In genomic region chr1:111446967-111447892, GRCh38 we compare ENCODE assay signal across 11 cellular contexts. TPM values are rescaled to one million over a fixed set of nuclear protein-coding genes. Genes with fewer than 3 reads are reported as not detected.
DNase-seq lines count a peak whose midpoint lies in the region; TF ChIP-seq lines count a peak whose summit lies in the region.
"Had no signal": no experiment of that assay in that cellular context is flagged by ENCODE, and none has a peak within 500 bp of the region (broad histone marks: within the 10 kb centered on the region; RNA-seq: fewer than 3 reads in every experiment).

No MANE protein-coding gene starts in this region.

- H3K4me3 ChIP-seq in BE2C (ENCODE audit: low read depth, low read length) (peak overlapping the region; percentile 98), mesendoderm (ENCODE audit: low read length) (no peak overlapping the region)

- H3K79me2 ChIP-seq in mesendoderm (ENCODE audit: control insufficient read depth, insufficient read depth, low read length) = peaks cover 49% of the 10 kb centered on the region

- no peak overlapping the region for H2BK120ac ChIP-seq in mesendoderm (ENCODE audit: low read depth, low read length)

- H3K27me3 Mint-ChIP-seq in IgD-negative memory B cell = no peaks in the 10 kb centered on the region
- no peaks in the 10 kb centered on the region for H3K27me3 Mint-ChIP-seq in chondrocyte (ENCODE audit: low read depth)

- H4K5ac ChIP-seq in mesendoderm (ENCODE audit: low read length) = no peak overlapping the region

- H3K18ac ChIP-seq in mesendoderm (ENCODE audit: low read length) = no peak overlapping the region

- peaks cover 24% of the 10 kb centered on the region for H3K79me1 ChIP-seq in mesendoderm (ENCODE audit: low read length)

- peak overlapping the region; percentile 99 to 100 (median 100) for H3K4me3 Mint-ChIP-seq in IgD-negative memory B cell
- peak overlapping the region; percentile 100 for H3K4me3 Mint-ChIP-seq in chondrocyte (ENCODE audit: unreplicated experiment)

- peak overlapping the region; percentile 37 for H3K4me2 ChIP-seq in mesendoderm (ENCODE audit: low read length)

- no peak overlapping the region for H2AK5ac ChIP-seq in mesendoderm (ENCODE audit: low read length)

- H3K36me3 Mint-ChIP-seq in IgD-negative memory B cell = peaks cover 8% of the 10 kb centered on the region
- H3K36me3 Mint-ChIP-seq in chondrocyte (ENCODE audit: low read depth) = peaks cover 20% of the 10 kb centered on the region

- H3K9ac ChIP-seq in mesendoderm (ENCODE audit: low read length) = peak overlapping the region; percentile 94

- no peak overlapping the region for H4K8ac ChIP-seq in mesendoderm (ENCODE audit: low read depth, low read length)

- H3K4me1 Mint-ChIP-seq in IgD-negative memory B cell = peaks cover 41 to 47% (median 47%) of the 10 kb centered on the region in 3 donors
- peaks cover 47% of the 10 kb centered on the region for H3K4me1 Mint-ChIP-seq in chondrocyte (ENCODE audit: low read depth)

- no peak overlapping the region for H3K4ac ChIP-seq in mesendoderm (ENCODE audit: low read depth, low read length)

- peak overlapping the region; percentile 27 for H3K56ac ChIP-seq in mesendoderm (ENCODE audit: low read length)

- H3K36me3 ChIP-seq in BE2C (peaks cover 57% of the 10 kb centered on the region), mesendoderm (ENCODE audit: control insufficient read depth, insufficient read depth, low read length) (peaks cover 6% of the 10 kb centered on the region)

- DNase-seq in BE2C (no peak), chondrocyte (ENCODE audit: low spot score) (no peak), mesendoderm (no peak), GM20000 (ENCODE audit: low spot score) (no peak), mesenteric fat pad (ENCODE audit: low spot score) (no peak), COLO668 (lab: John Stamatoyannopoulos, UW; ENCODE audit: unreplicated experiment) (no peak), GM19240 (ENCODE audit: insufficient read length, low spot score) (no peak)
- DNase-seq: occipital lobe had no signal

- WGBS in mesendoderm (ENCODE audit: extremely low coverage, insufficient coverage, low lambda C conversion rate) = no CpG with 5 or more reads among the region's 4 CpGs

- H3K27me3 ChIP-seq in BE2C (no peaks in the 10 kb centered on the region), mesendoderm (ENCODE audit: insufficient read depth, low read length, poor library complexity) (no peaks in the 10 kb centered on the region)

- no peak for TF ChIP-seq CTCF in BE2C (IDR thresholded peaks at IDR 0.05; ENCODE audit: low read depth, low read length)
- no peak for TF ChIP-seq CTCF in chondrocyte (IDR thresholded peaks at IDR 0.05)
- TF ChIP-seq CTCF in GM20000 (IDR thresholded peaks at IDR 0.05; ENCODE audit: extremely low read depth, missing control alignments) = no peak

- H3K9me3 Mint-ChIP-seq in IgD-negative memory B cell (no peaks in the 10 kb centered on the region), chondrocyte (ENCODE audit: low read depth) (no peaks in the 10 kb centered on the region)

- H3K27ac Mint-ChIP-seq in IgD-negative memory B cell = peak overlapping the region; percentile 20 to 93 (median 24)
- no peak overlapping the region for H3K27ac Mint-ChIP-seq in chondrocyte (ENCODE audit: unreplicated experiment)

- H3K9me3 ChIP-seq in BE2C = no peaks in the 10 kb centered on the region

- no peak overlapping the region for H2BK5ac ChIP-seq in mesendoderm (ENCODE audit: low read length)

- no peak overlapping the region for H2BK15ac ChIP-seq in mesendoderm (replicated peaks; ENCODE audit: low read depth)

- no peak overlapping the region for H3K27ac ChIP-seq in mesendoderm (ENCODE audit: low read depth, low read length)

- H3K4me1 ChIP-seq in BE2C = peaks cover 8% of the 10 kb centered on the region
- H3K4me1 ChIP-seq in mesendoderm (ENCODE audit: control insufficient read depth, low read depth, low read length) = peaks cover 10% of the 10 kb centered on the region

- no peak overlapping the region for H3K23ac ChIP-seq in mesendoderm (ENCODE audit: low read length)

RNA-seq across cellular contexts. Expression of gene WDR77, which starts 1.8 kb away (rescaled TPM):
- polyA plus RNA-seq in BE2C (2012; ENCODE audit: insufficient read depth, insufficient read length, low read depth) = 64.6 TPM
- 48.1 TPM for polyA plus RNA-seq in IgD-negative memory B cell
- 19.2 to 25.9 TPM (median 19.5 TPM) in 3 replicates for total RNA-seq in chondrocyte
- 64.9 TPM for polyA plus RNA-seq in mesendoderm (2013, experiment 1 of 2)
- 63.7 TPM for polyA plus RNA-seq in mesendoderm (2013, experiment 2 of 2)
- total RNA-seq in mesenteric fat pad = 35.4 TPM

RNA-seq across cellular contexts. Expression of gene ATP5PB, which starts 2.0 kb away (rescaled TPM):
- 558 TPM for polyA plus RNA-seq in BE2C (2012; ENCODE audit: insufficient read depth, insufficient read length, low read depth)
- polyA plus RNA-seq in IgD-negative memory B cell = 390 TPM
- total RNA-seq in chondrocyte (145 to 183 TPM (median 147 TPM) in 3 replicates), mesenteric fat pad (161 TPM)
- polyA plus RNA-seq in mesendoderm (2013, experiment 1 of 2) = 325 TPM
- polyA plus RNA-seq in mesendoderm (2013, experiment 2 of 2) = 325 TPM

RNA-seq across cellular contexts. Expression of gene OVGP1, which starts 19.7 kb away (rescaled TPM):
- 17.4 TPM for polyA plus RNA-seq in BE2C (2012; ENCODE audit: insufficient read depth, insufficient read length, low read depth)
- polyA plus RNA-seq in IgD-negative memory B cell = 1.5 TPM
- total RNA-seq in chondrocyte (0.95 to 1.7 TPM (median 1.1 TPM) in 3 replicates), mesenteric fat pad (1.4 TPM)
- polyA plus RNA-seq in mesendoderm (2013, experiment 1 of 2) = 0.34 TPM
- 0.22 TPM for polyA plus RNA-seq in mesendoderm (2013, experiment 2 of 2)

RNA-seq across cellular contexts. Expression of gene C1orf162, which starts 26.6 kb away (rescaled TPM):
- 0.88 TPM for polyA plus RNA-seq in BE2C (2012; ENCODE audit: insufficient read depth, insufficient read length, low read depth)
- 120 TPM for polyA plus RNA-seq in IgD-negative memory B cell
- 0.17 to 0.34 TPM in 2 of 3 replicates, not detected in the other for total RNA-seq in chondrocyte
- 0.34 TPM for polyA plus RNA-seq in mesendoderm (2013, experiment 1 of 2)
- polyA plus RNA-seq in mesendoderm (2013, experiment 2 of 2) = 0.20 TPM
- 98.7 TPM for total RNA-seq in mesenteric fat pad

RNA-seq across cellular contexts. Expression of gene ADORA3, which starts 56.2 kb away (rescaled TPM):
- polyA plus RNA-seq in BE2C (2012; ENCODE audit: insufficient read depth, insufficient read length, low read depth) = not detected
- 0.44 TPM for polyA plus RNA-seq in IgD-negative memory B cell
- total RNA-seq in chondrocyte = not detected in 3 replicates
- polyA plus RNA-seq in mesendoderm (2013, experiment 1 of 2) = not detected
- not detected for polyA plus RNA-seq in mesendoderm (2013, experiment 2 of 2)
- 17.2 TPM for total RNA-seq in mesenteric fat pad
- total RNA-seq: M059J; T-helper 1 cell treated with Interleukin-12 subunit alpha and Interleukin-12 subunit beta and Interleukin-4 antibody, amounts not matched to agents 30 ng/mL and 1 ng/mL, for 36 hours had no signal
